ENCODE assay signal across 18 cellular contexts in the genomic region with DNA sequence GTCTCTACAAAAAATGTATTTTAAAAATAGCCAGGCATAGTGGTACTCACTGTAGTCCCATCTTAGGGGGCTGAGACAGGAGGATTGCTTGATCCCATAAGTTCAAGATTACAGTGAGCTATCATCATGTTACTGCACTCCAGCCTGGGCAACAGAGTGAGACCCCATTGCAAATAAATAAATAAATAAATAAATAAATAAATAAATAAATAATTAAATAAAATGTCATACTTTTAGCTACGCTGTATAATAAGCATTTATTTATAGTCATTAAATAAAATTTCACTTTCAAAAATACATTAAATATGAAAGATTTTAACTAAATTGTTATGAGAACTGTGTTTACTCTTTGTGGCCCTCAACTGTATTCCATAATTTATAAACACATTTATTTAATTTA.
DNase-seq lines count a peak whose midpoint lies in the region; ATAC-seq, FAIRE-seq and TF ChIP-seq lines count a peak whose summit lies in the region.
"Had no signal": no experiment of that assay in that cellular context is flagged by ENCODE, and none has a peak within 500 bp of the region (broad histone marks: within the 10 kb centered on the region; RNA-seq: fewer than 3 reads in every experiment).

No MANE protein-coding gene starts in this region.

- POLR2A ChIA-PET in HEK293 (lab: Yijun Ruan, JAX) = no interaction called here

- intact Hi-C loops in aorta (cut with DNase I) = no loop called here

- H3K36me3 ChIP-seq in HEK293 (ENCODE audit: control insufficient read depth in 2 of 2, insufficient read depth in 1 of 2, low read length in 2 of 2) (no peaks in the 10 kb centered on the region), aorta (ENCODE audit: control insufficient read depth in 1 of 2, insufficient read depth in 2 of 2, low read length in 1 of 2) (no peaks in the 10 kb centered on the region)
- H3K36me3 ChIP-seq: BLaER1 treated with 17β-estradiol and CSF1 and Interleukin-3, amounts not matched to agents 10 nM and 100 nM had no signal

- H3K4me3 ChIP-seq in HEK293 (ENCODE audit: low read depth, low read length) (no peak overlapping the region), aorta (ENCODE audit: low read length in 2 of 2) (no peak overlapping the region)
- H3K4me3 ChIP-seq: BLaER1 treated with 17β-estradiol and CSF1 and Interleukin-3, amounts not matched to agents 10 nM and 100 nM had no signal

- TF ChIP-seq CTCF in HEK293 (tag by site-specific recombination; IDR thresholded peaks at IDR 0.05) = no peak

- peak; percentile 66 for FAIRE-seq in colon (lab: Jason Lieb, UNC)
- FAIRE-seq: D721Med, GM12891, GM19239 had no signal

- no peak for ATAC-seq in aorta (ENCODE audit: low FRiP score)
- ATAC-seq: CD8-positive, alpha-beta T cell had no signal

- no peaks in the 10 kb centered on the region for H3K27me3 ChIP-seq in aorta (ENCODE audit: control insufficient read depth in 1 of 2, insufficient read depth in 2 of 2, low read length in 1 of 2)
- H3K27me3 ChIP-seq: BLaER1 treated with 17β-estradiol and CSF1 and Interleukin-3, amounts not matched to agents 10 nM and 100 nM had no signal

- H3K9me3 ChIP-seq in HEK293 (ENCODE audit: control insufficient read depth, insufficient read depth, low read depth, low read length) (no peaks in the 10 kb centered on the region), aorta (ENCODE audit: control insufficient read depth, low read length) (peaks cover 3% of the 10 kb centered on the region)
- H3K9me3 ChIP-seq: Caco-2 had no signal

- no peaks in the 10 kb centered on the region for H3K4me1 ChIP-seq in HEK293 (ENCODE audit: control insufficient read depth, insufficient read depth, low read length)
- no peaks in the 10 kb centered on the region for H3K4me1 ChIP-seq in aorta (ENCODE audit: control insufficient read depth in 1 of 2, insufficient read depth in 2 of 2, low read length in 2 of 2)
- H3K4me1 ChIP-seq: BLaER1 treated with 17β-estradiol and CSF1 and Interleukin-3, amounts not matched to agents 10 nM and 100 nM; Caco-2 had no signal

- H3K27ac ChIP-seq in HEK293 (ENCODE audit: extremely low read depth, low read depth, low read length) (no peak overlapping the region), aorta (ENCODE audit: low read depth in 1 of 2, low read length in 2 of 2) (no peak overlapping the region)
- H3K27ac ChIP-seq: BLaER1 treated with 17β-estradiol and CSF1 and Interleukin-3, amounts not matched to agents 10 nM and 100 nM; C4-2B had no signal

- WGBS in aorta, 2 donors = 82 to 92% methylated on average over 1 of the region's 1 CpG

- DNase-seq in NCI-H2196 treated with DMSO at 0.1 percent for 48 hours (lab: John Stamatoyannopoulos, UW; ENCODE audit: unreplicated experiment) (no peak), NOMO-1 (lab: John Stamatoyannopoulos, UW; ENCODE audit: unreplicated experiment in 2 of 2) (no peak), aorta (no peak)
- DNase-seq: 8988T; AML-193; Caco-2; Calu3; CD4-positive, alpha-beta T cell; CD8-positive, alpha-beta T cell; DMS79 treated with DMSO at 0.1 percent for 48 hours; GF-D8 had no signal

- CTCF ChIA-PET in HEK293 (lab: Yijun Ruan, JAX) = no interaction called here

TF ChIP-seq in HEK293, 187 proteins besides CTCF, POLR2A, EP300 and RAD21 (continues in another document):
- TF ChIP-seq, protein P1, sequence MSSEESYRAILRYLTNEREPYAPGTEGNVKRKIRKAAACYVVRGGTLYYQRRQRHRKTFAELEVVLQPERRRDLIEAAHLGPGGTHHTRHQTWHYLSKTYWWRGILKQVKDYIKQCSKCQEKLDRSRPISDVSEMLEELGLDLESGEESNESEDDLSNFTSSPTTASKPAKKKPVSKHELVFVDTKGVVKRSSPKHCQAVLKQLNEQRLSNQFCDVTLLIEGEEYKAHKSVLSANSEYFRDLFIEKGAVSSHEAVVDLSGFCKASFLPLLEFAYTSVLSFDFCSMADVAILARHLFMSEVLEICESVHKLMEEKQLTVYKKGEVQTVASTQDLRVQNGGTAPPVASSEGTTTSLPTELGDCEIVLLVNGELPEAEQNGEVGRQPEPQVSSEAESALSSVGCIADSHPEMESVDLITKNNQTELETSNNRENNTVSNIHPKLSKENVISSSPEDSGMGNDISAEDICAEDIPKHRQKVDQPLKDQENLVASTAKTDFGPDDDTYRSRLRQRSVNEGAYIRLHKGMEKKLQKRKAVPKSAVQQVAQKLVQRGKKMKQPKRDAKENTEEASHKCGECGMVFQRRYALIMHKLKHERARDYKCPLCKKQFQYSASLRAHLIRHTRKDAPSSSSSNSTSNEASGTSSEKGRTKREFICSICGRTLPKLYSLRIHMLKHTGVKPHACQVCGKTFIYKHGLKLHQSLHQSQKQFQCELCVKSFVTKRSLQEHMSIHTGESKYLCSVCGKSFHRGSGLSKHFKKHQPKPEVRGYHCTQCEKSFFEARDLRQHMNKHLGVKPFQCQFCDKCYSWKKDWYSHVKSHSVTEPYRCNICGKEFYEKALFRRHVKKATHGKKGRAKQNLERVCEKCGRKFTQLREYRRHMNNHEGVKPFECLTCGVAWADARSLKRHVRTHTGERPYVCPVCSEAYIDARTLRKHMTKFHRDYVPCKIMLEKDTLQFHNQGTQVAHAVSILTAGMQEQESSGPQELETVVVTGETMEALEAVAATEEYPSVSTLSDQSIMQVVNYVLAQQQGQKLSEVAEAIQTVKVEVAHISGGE (tag by site-specific recombination; conservative IDR thresholded peaks at IDR 0.05; ENCODE audit: low read depth) = peak; percentile 54
- TF ChIP-seq, protein P2, sequence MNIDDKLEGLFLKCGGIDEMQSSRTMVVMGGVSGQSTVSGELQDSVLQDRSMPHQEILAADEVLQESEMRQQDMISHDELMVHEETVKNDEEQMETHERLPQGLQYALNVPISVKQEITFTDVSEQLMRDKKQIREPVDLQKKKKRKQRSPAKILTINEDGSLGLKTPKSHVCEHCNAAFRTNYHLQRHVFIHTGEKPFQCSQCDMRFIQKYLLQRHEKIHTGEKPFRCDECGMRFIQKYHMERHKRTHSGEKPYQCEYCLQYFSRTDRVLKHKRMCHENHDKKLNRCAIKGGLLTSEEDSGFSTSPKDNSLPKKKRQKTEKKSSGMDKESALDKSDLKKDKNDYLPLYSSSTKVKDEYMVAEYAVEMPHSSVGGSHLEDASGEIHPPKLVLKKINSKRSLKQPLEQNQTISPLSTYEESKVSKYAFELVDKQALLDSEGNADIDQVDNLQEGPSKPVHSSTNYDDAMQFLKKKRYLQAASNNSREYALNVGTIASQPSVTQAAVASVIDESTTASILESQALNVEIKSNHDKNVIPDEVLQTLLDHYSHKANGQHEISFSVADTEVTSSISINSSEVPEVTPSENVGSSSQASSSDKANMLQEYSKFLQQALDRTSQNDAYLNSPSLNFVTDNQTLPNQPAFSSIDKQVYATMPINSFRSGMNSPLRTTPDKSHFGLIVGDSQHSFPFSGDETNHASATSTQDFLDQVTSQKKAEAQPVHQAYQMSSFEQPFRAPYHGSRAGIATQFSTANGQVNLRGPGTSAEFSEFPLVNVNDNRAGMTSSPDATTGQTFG (tag by site-specific recombination; IDR thresholded peaks at IDR 0.05; ENCODE audit: borderline replicate concordance) = no peak
- TF ChIP-seq ZNF510 (tag by site-specific recombination; IDR thresholded peaks at IDR 0.05; ENCODE audit: insufficient replicate concordance) = peak; percentile 13
- 0 out of 2 replicates have a peak, but pooled peaks have one; percentile 6 for TF ChIP-seq ZNF654 (tag by site-specific recombination; IDR thresholded peaks at IDR 0.05; ENCODE audit: low read depth)
- TF ChIP-seq WT1 (tag by site-specific recombination; IDR thresholded peaks at IDR 0.05) = no peak
- TF ChIP-seq ZNF623 (tag by site-specific recombination; IDR thresholded peaks at IDR 0.05) = peak; percentile 48
- TF ChIP-seq, protein P3, sequence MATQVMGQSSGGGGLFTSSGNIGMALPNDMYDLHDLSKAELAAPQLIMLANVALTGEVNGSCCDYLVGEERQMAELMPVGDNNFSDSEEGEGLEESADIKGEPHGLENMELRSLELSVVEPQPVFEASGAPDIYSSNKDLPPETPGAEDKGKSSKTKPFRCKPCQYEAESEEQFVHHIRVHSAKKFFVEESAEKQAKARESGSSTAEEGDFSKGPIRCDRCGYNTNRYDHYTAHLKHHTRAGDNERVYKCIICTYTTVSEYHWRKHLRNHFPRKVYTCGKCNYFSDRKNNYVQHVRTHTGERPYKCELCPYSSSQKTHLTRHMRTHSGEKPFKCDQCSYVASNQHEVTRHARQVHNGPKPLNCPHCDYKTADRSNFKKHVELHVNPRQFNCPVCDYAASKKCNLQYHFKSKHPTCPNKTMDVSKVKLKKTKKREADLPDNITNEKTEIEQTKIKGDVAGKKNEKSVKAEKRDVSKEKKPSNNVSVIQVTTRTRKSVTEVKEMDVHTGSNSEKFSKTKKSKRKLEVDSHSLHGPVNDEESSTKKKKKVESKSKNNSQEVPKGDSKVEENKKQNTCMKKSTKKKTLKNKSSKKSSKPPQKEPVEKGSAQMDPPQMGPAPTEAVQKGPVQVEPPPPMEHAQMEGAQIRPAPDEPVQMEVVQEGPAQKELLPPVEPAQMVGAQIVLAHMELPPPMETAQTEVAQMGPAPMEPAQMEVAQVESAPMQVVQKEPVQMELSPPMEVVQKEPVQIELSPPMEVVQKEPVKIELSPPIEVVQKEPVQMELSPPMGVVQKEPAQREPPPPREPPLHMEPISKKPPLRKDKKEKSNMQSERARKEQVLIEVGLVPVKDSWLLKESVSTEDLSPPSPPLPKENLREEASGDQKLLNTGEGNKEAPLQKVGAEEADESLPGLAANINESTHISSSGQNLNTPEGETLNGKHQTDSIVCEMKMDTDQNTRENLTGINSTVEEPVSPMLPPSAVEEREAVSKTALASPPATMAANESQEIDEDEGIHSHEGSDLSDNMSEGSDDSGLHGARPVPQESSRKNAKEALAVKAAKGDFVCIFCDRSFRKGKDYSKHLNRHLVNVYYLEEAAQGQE (tag by site-specific recombination; IDR thresholded peaks at IDR 0.05) = 0 out of 2 replicates have a peak, but pooled peaks have one; percentile 49
- TF ChIP-seq ZNF394 (tag by site-specific recombination; IDR thresholded peaks at IDR 0.05; ENCODE audit: borderline replicate concordance) = peak; percentile 74; the same call in 1 of the 2 replicates
- TF ChIP-seq, protein P4, sequence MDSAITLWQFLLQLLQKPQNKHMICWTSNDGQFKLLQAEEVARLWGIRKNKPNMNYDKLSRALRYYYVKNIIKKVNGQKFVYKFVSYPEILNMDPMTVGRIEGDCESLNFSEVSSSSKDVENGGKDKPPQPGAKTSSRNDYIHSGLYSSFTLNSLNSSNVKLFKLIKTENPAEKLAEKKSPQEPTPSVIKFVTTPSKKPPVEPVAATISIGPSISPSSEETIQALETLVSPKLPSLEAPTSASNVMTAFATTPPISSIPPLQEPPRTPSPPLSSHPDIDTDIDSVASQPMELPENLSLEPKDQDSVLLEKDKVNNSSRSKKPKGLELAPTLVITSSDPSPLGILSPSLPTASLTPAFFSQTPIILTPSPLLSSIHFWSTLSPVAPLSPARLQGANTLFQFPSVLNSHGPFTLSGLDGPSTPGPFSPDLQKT (IDR thresholded peaks at IDR 0.05; ENCODE audit: borderline replicate concordance, low read depth, low read length) = no peak
- TF ChIP-seq ZNF140 (tag by site-specific recombination; IDR thresholded peaks at IDR 0.05) = 0 out of 2 replicates have a peak, but pooled peaks have one; percentile 23
- no peak for TF ChIP-seq ZNF174 (tag by site-specific recombination; IDR thresholded peaks at IDR 0.05)
